Comparison of ENCODE assay signal across 8 cellular contexts in the genomic region with DNA sequence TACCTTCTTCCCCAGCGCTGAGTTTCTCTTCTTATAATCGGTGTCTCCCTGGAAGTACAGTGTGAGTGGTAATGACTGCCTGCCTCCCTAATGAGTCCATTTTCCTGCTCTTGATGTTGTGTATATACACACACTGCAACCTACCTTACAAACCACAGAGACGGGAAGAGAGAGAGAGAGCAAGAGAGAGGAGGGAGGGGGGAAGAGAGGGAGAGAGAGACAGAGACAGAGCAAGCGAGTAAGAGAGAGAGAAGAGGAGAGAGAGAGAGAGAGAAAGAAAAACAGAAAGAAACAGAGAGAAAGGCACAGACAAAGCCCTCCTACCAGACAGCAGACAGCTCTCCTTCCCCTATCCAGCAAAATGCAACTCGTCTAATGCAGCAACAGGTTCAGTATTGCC. TPM values are rescaled to one million over a fixed set of nuclear protein-coding genes. Genes with fewer than 3 reads are reported as not detected.
DNase-seq lines count a peak whose midpoint lies in the region; ATAC-seq, FAIRE-seq and TF ChIP-seq lines count a peak whose summit lies in the region.

No MANE protein-coding gene starts in this region.

- in situ Hi-C loops in GM12878 (cut with MboI): no loop called here

- H2AFZ ChIP-seq in GM12878 (ENCODE audit: control insufficient read depth, low read depth, low read length): peak overlapping the region; percentile 73

- no peaks in the 10 kb centered on the region for H3K27me3 Mint-ChIP-seq in activated naive CD4-positive, alpha-beta T cell treated with anti-CD3 and anti-CD28 coated beads, Interleukin-2, amount 10 ng/mL, durations not matched to agents 7 days and 5 days

- H3K9me3 ChIP-seq in GM12878 (replicated peaks; ENCODE audit: control insufficient read depth, insufficient read depth, low read length): no peaks in the 10 kb centered on the region

- CTCF ChIA-PET in activated naive CD4-positive, alpha-beta T cell treated with anti-CD3 and anti-CD28 coated beads, Interleukin-2, amount 10 ng/mL, durations not matched to agents 7 days and 5 days (lab: Charles Lee): interaction anchor here (0.8 to 2.7 kb wide), 3 partner anchors 8 to 69 kb away, joined by 5 to 13 read pairs (median 9); no protein-coding TSS in a partner anchor
- CTCF ChIA-PET in GM12878 (lab: Yijun Ruan, JAX): interaction anchor here (0.6 to 2.6 kb wide), 7 partner anchors 9 to 837 kb away, joined by 3 to 11 read pairs (median 3); no protein-coding TSS in a partner anchor

- no peak for TF ChIP-seq EP300 in GM12878 (IDR thresholded peaks at IDR 0.05; ENCODE audit: borderline replicate concordance in 1 of 2, control insufficient read depth in 1 of 2, low read depth in 2 of 2, low read length in 2 of 2)

- H3K9ac ChIP-seq in GM12878 (ENCODE audit: control insufficient read depth, insufficient read depth, low read length): 0 out of 2 replicates have a peak overlapping the region, but pooled peaks have one; percentile 23

- H3K27me3 ChIP-seq in GM12878 (replicated peaks in 1 of 2; ENCODE audit: control insufficient read depth in 2 of 2, insufficient read depth in 2 of 2, low read length in 1 of 2): no peaks in the 10 kb centered on the region

- H3K27ac ChIP-seq in GM12878 (ENCODE audit: control insufficient read depth, insufficient read depth): 0 out of 2 replicates have a peak overlapping the region, but pooled peaks have one; percentile 33
- H3K27ac ChIP-seq in skin epidermis: peak overlapping the region in 19 of 21 experiments; percentile 8 to 82 (median 66)

- H3K79me2 ChIP-seq in GM12878 (ENCODE audit: control insufficient read depth, insufficient read depth, low read length): no peaks in the 10 kb centered on the region

- intact Hi-C loops in GM12878 (cut with micrococcal nuclease; ENCODE audit: unreplicated experiment): no loop called here

- TF ChIP-seq POLR2A in GM12878 (IDR thresholded peaks at IDR 0.05; ENCODE audit: low read depth, low read length): no peak

- no peaks in the 10 kb centered on the region for H3K9me3 Mint-ChIP-seq in activated naive CD4-positive, alpha-beta T cell treated with anti-CD3 and anti-CD28 coated beads, Interleukin-2, amount 10 ng/mL, durations not matched to agents 7 days and 5 days

- peak overlapping the region; percentile 65 for H3K4me3 Mint-ChIP-seq in activated naive CD4-positive, alpha-beta T cell treated with anti-CD3 and anti-CD28 coated beads, Interleukin-2, amount 10 ng/mL, durations not matched to agents 7 days and 5 days

- WGBS in GM12878 (ENCODE audit: insufficient coverage, insufficient replicate concordance, low lambda C conversion rate, missing lambda C conversion rate): 5% methylated on average over 5 of the region's 5 CpGs

- no peaks in the 10 kb centered on the region for H4K20me1 ChIP-seq in GM12878 (ENCODE audit: control insufficient read depth, insufficient read depth)

- SMC1A ChIA-PET in GM12878 (lab: Charles Lee; ENCODE audit: uncharacterized antibody, unreplicated experiment): interaction anchor here (0.6 to 3.1 kb wide), 6 partner anchors 7 to 1079 kb away, joined by 3 to 15 read pairs (median 3); no protein-coding TSS in a partner anchor

- peaks cover 21% of the 10 kb centered on the region for H3K4me1 Mint-ChIP-seq in activated naive CD4-positive, alpha-beta T cell treated with anti-CD3 and anti-CD28 coated beads, Interleukin-2, amount 10 ng/mL, durations not matched to agents 7 days and 5 days

- TF ChIP-seq RAD21 in GM12878 (IDR thresholded peaks at IDR 0.05; ENCODE audit: insufficient read depth, low read depth, low read length): 0 out of 2 replicates have a peak, but pooled peaks have one; percentile 7

- peaks cover 7% of the 10 kb centered on the region for H3K36me3 Mint-ChIP-seq in activated naive CD4-positive, alpha-beta T cell treated with anti-CD3 and anti-CD28 coated beads, Interleukin-2, amount 10 ng/mL, durations not matched to agents 7 days and 5 days

- H3K27ac Mint-ChIP-seq in activated naive CD4-positive, alpha-beta T cell treated with anti-CD3 and anti-CD28 coated beads, Interleukin-2, amount 10 ng/mL, durations not matched to agents 7 days and 5 days: peak overlapping the region; percentile 76

- RAD21 ChIA-PET in GM12878 (lab: Charles Lee; ENCODE audit: unreplicated experiment): no interaction called here

- peak; percentile 69 for FAIRE-seq in GM12878 (lab: Jason Lieb, UNC)

- POLR2A ChIA-PET in GM12878 (lab: Charles Lee): no interaction called here

- H3K4me1 ChIP-seq in GM12878 (ENCODE audit: control insufficient read depth, insufficient read depth, low read length): no peaks in the 10 kb centered on the region

- peak overlapping the region; percentile 71 for H3K4me2 ChIP-seq in GM12878 (ENCODE audit: control insufficient read depth, insufficient read depth)

- ATAC-seq in HG02759 (IDR thresholded peaks at IDR 0.05; ENCODE audit: unreplicated experiment) (peak; percentile 84), GM12878 (peak; percentile 50)

- peak overlapping the region; percentile 38 for H3K4me3 ChIP-seq in GM12878
- H3K4me3 ChIP-seq in skin epidermis: peak overlapping the region in 5 of 7 experiments; percentile 6 to 34 (median 17)

- no peak for TF ChIP-seq CTCF in GM12878 (IDR thresholded peaks at IDR 0.05 in 2 of 3, conservative IDR thresholded peaks at IDR 0.05 in 1 of 3; ENCODE audit: control insufficient read depth in 2 of 3, extremely low read depth in 1 of 3, insufficient read depth in 1 of 3, low read depth in 3 of 3, low read length in 3 of 3)

- no peaks in the 10 kb centered on the region for H3K36me3 ChIP-seq in GM12878 (ENCODE audit: control insufficient read depth in 2 of 2, insufficient read depth in 2 of 2, low read length in 1 of 2)

- peak; percentile 40 for DNase-seq in activated naive CD4-positive, alpha-beta T cell treated with anti-CD3 and anti-CD28 coated beads, Interleukin-2, amount 10 ng/mL, durations not matched to agents 7 days and 5 days
- DNase-seq in activated naive CD4-positive, alpha-beta T cell (lab: John Stamatoyannopoulos, UW): no peak
- DNase-seq in NCI-H510A treated with DMSO at 0.1 percent for 48 hours (lab: John Stamatoyannopoulos, UW) (peak; percentile 84), GM12878 (ENCODE audit: low read depth, low spot score) (peak; percentile 9), iris pigment epithelial cell (ENCODE audit: low read depth) (peak; percentile 73)
- DNase-seq in stimulated activated CD4-positive, alpha-beta T cell treated with anti-CD3 and anti-CD28 coated beads, Interleukin-15, amount 100 ng/mL, for 24 hours: no peak

- BruUV-seq in GM12878 (replicated peaks; lab: Mats Ljungman, UMichigan): no TSS peak

TF ChIP-seq in GM12878, 131 proteins besides CTCF, POLR2A, EP300 and RAD21 (continues in another document):
- no peak for TF ChIP-seq WRNIP1 (IDR thresholded peaks at IDR 0.05; ENCODE audit: borderline replicate concordance, low read depth, low read length)
- 0 out of 2 replicates have a peak, but pooled peaks have one; percentile 43 for TF ChIP-seq YY1 (IDR thresholded peaks at IDR 0.05; ENCODE audit: low read depth, low read length)
- TF ChIP-seq YBX1 (IDR thresholded peaks at IDR 0.05): no peak
- TF ChIP-seq, protein P1, sequence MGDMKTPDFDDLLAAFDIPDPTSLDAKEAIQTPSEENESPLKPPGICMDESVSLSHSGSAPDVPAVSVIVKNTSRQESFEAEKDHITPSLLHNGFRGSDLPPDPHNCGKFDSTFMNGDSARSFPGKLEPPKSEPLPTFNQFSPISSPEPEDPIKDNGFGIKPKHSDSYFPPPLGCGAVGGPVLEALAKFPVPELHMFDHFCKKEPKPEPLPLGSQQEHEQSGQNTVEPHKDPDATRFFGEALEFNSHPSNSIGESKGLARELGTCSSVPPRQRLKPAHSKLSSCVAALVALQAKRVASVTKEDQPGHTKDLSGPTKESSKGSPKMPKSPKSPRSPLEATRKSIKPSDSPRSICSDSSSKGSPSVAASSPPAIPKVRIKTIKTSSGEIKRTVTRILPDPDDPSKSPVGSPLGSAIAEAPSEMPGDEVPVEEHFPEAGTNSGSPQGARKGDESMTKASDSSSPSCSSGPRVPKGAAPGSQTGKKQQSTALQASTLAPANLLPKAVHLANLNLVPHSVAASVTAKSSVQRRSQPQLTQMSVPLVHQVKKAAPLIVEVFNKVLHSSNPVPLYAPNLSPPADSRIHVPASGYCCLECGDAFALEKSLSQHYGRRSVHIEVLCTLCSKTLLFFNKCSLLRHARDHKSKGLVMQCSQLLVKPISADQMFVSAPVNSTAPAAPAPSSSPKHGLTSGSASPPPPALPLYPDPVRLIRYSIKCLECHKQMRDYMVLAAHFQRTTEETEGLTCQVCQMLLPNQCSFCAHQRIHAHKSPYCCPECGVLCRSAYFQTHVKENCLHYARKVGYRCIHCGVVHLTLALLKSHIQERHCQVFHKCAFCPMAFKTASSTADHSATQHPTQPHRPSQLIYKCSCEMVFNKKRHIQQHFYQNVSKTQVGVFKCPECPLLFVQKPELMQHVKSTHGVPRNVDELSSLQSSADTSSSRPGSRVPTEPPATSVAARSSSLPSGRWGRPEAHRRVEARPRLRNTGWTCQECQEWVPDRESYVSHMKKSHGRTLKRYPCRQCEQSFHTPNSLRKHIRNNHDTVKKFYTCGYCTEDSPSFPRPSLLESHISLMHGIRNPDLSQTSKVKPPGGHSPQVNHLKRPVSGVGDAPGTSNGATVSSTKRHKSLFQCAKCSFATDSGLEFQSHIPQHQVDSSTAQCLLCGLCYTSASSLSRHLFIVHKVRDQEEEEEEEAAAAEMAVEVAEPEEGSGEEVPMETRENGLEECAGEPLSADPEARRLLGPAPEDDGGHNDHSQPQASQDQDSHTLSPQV (IDR thresholded peaks at IDR 0.05): no peak
- TF ChIP-seq NFIC (IDR thresholded peaks at IDR 0.05; ENCODE audit: low read depth, low read length): peak; percentile 48; the same call in 1 of the 2 replicates
- TF ChIP-seq MTA3 (IDR thresholded peaks at IDR 0.05; ENCODE audit: borderline replicate concordance, low read length): 0 out of 2 replicates have a peak, but pooled peaks have one; percentile 67

RNA-seq across cellular contexts. Expression of a gene that starts 46.9 kb away (rescaled TPM):
- 85.2 and 93.8 TPM in 2 replicates for total RNA-seq in GM12878 (2013; cell fraction: nucleolus; rRNA removed)
- total RNA-seq in GM12878 (2014; rRNA removed) (4.1 and 5.4 TPM in 2 replicates), GM12878 (2014; rRNA removed; fragmentation: Illumina TruSeq; extraction: Trizol) (5.5 and 6.1 TPM in 2 replicates), GM12878 (2021) (4.2 and 4.8 TPM in 2 replicates)
- 0.58 TPM for polyA plus RNA-seq in GM12878 (2011; ENCODE audit: low read depth)
- polyA plus RNA-seq in GM12878 (2011; rRNA removed) (0.63 and 0.72 TPM in 2 replicates), GM12878 (2014; fragmentation: Illumina TruSeq; extraction: Trizol) (0.40 and 1.0 TPM in 2 replicates), GM12878 (2014; fragmentation: Nextera tagmentation; extraction: Ambion mirVana) (1 to 10 TPM in 1 of 2 experiments, under 1 TPM in 1; 0.20 to 1.2 TPM), GM12878 (2014; rRNA removed) (0.34 and 0.38 TPM in 2 replicates), GM12878 (2016; fragmentation: Nextera tagmentation; extraction: Ambion mirVana) (1 to 10 TPM; 3.1 to 5.1 TPM)
- polyA plus RNA-seq in GM12878 (2011; cell fraction: cytosol; rRNA removed): 0.17 and 0.30 TPM in 2 replicates
- 2.3 and 2.7 TPM in 2 replicates for polyA plus RNA-seq in GM12878 (2011; cell fraction: nucleus; rRNA removed)
- 1.4 and 1.6 TPM in 2 replicates for polyA plus RNA-seq in GM12878 (2012)
- polyA minus RNA-seq in GM12878 (2011; rRNA and poly(A)+ RNA removed): 10.5 and 12.6 TPM in 2 replicates
- 0.73 and 2.1 TPM in 2 replicates for polyA minus RNA-seq in GM12878 (2011; cell fraction: cytosol; rRNA and poly(A)+ RNA removed)
- 14.6 and 25.3 TPM in 2 replicates for polyA minus RNA-seq in GM12878 (2011; cell fraction: nucleus; rRNA and poly(A)+ RNA removed)

Comparison
In these comparisons a context has a peak if more than half of its experiments do, and no peak if none do; other contexts are left out.
1. DNase-seq: peak in activated naive CD4-positive, alpha-beta T cell treated with anti-CD3 and anti-CD28 coated beads, Interleukin-2, amount 10 ng/mL, durations not matched to agents 7 days and 5 days (single experiment), NCI-H510A treated with DMSO at 0.1 percent for 48 hours (single experiment), GM12878 (single experiment) and iris pigment epithelial cell (single experiment); none in activated naive CD4-positive, alpha-beta T cell (0 of 4) and stimulated activated CD4-positive, alpha-beta T cell treated with anti-CD3 and anti-CD28 coated beads, Interleukin-15, amount 100 ng/mL, for 24 hours (single experiment).